Comparison of ENCODE assay signal across 1 cellular context in genomic region chr9:125559894-125560293, GRCh38.
TF ChIP-seq lines count a peak whose summit lies in the region.

No MANE protein-coding gene starts in this region.

TF ChIP-seq in WTC11, 78 proteins besides CTCF, POLR2A, EP300 and RAD21 (continued from another document):
- no peak for TF ChIP-seq ZNF425 (CRISPR knock-in tag; conservative IDR thresholded peaks at IDR 0.05)
- no peak for TF ChIP-seq ERG (CRISPR knock-in tag; IDR thresholded peaks at IDR 0.05)
- TF ChIP-seq TCF7 (CRISPR knock-in tag; IDR thresholded peaks at IDR 0.05; ENCODE audit: low read depth), result no peak
- TF ChIP-seq, protein P1, sequence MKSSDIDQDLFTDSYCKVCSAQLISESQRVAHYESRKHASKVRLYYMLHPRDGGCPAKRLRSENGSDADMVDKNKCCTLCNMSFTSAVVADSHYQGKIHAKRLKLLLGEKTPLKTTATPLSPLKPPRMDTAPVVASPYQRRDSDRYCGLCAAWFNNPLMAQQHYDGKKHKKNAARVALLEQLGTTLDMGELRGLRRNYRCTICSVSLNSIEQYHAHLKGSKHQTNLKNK (CRISPR knock-in tag; IDR thresholded peaks at IDR 0.05), result no peak
- no peak for TF ChIP-seq ZBTB21 (CRISPR knock-in tag; IDR thresholded peaks at IDR 0.05; ENCODE audit: borderline replicate concordance)
- TF ChIP-seq, protein P2, sequence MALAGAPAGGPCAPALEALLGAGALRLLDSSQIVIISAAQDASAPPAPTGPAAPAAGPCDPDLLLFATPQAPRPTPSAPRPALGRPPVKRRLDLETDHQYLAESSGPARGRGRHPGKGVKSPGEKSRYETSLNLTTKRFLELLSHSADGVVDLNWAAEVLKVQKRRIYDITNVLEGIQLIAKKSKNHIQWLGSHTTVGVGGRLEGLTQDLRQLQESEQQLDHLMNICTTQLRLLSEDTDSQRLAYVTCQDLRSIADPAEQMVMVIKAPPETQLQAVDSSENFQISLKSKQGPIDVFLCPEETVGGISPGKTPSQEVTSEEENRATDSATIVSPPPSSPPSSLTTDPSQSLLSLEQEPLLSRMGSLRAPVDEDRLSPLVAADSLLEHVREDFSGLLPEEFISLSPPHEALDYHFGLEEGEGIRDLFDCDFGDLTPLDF (CRISPR knock-in tag; IDR thresholded peaks at IDR 0.05), result no peak
- TF ChIP-seq, protein P3, sequence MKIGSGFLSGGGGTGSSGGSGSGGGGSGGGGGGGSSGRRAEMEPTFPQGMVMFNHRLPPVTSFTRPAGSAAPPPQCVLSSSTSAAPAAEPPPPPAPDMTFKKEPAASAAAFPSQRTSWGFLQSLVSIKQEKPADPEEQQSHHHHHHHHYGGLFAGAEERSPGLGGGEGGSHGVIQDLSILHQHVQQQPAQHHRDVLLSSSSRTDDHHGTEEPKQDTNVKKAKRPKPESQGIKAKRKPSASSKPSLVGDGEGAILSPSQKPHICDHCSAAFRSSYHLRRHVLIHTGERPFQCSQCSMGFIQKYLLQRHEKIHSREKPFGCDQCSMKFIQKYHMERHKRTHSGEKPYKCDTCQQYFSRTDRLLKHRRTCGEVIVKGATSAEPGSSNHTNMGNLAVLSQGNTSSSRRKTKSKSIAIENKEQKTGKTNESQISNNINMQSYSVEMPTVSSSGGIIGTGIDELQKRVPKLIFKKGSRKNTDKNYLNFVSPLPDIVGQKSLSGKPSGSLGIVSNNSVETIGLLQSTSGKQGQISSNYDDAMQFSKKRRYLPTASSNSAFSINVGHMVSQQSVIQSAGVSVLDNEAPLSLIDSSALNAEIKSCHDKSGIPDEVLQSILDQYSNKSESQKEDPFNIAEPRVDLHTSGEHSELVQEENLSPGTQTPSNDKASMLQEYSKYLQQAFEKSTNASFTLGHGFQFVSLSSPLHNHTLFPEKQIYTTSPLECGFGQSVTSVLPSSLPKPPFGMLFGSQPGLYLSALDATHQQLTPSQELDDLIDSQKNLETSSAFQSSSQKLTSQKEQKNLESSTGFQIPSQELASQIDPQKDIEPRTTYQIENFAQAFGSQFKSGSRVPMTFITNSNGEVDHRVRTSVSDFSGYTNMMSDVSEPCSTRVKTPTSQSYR (CRISPR knock-in tag; IDR thresholded peaks at IDR 0.05), result no peak
- TF ChIP-seq ZNF263 (CRISPR knock-in tag; IDR thresholded peaks at IDR 0.05; ENCODE audit: low read depth), result no peak
- TF ChIP-seq, protein P4, sequence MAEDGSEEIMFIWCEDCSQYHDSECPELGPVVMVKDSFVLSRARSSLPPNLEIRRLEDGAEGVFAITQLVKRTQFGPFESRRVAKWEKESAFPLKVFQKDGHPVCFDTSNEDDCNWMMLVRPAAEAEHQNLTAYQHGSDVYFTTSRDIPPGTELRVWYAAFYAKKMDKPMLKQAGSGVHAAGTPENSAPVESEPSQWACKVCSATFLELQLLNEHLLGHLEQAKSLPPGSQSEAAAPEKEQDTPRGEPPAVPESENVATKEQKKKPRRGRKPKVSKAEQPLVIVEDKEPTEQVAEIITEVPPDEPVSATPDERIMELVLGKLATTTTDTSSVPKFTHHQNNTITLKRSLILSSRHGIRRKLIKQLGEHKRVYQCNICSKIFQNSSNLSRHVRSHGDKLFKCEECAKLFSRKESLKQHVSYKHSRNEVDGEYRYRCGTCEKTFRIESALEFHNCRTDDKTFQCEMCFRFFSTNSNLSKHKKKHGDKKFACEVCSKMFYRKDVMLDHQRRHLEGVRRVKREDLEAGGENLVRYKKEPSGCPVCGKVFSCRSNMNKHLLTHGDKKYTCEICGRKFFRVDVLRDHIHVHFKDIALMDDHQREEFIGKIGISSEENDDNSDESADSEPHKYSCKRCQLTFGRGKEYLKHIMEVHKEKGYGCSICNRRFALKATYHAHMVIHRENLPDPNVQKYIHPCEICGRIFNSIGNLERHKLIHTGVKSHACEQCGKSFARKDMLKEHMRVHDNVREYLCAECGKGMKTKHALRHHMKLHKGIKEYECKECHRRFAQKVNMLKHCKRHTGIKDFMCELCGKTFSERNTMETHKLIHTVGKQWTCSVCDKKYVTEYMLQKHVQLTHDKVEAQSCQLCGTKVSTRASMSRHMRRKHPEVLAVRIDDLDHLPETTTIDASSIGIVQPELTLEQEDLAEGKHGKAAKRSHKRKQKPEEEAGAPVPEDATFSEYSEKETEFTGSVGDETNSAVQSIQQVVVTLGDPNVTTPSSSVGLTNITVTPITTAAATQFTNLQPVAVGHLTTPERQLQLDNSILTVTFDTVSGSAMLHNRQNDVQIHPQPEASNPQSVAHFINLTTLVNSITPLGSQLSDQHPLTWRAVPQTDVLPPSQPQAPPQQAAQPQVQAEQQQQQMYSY (CRISPR knock-in tag; IDR thresholded peaks at IDR 0.05), result no peak
